In genomic region chr2:25358836-25359235, GRCh38 we compare ENCODE assay signal across 16 cellular contexts.
A peak's percentile ranks its signal among the peaks of the same experiment; 100 is the strongest.
DNase-seq lines count a peak whose midpoint lies in the region; ATAC-seq lines count a peak whose summit lies in the region.
"Had no signal": no experiment of that assay in that cellular context is flagged by ENCODE, and none has a peak within 500 bp of the region (broad histone marks: within the 10 kb centered on the region; RNA-seq: fewer than 3 reads in every experiment).

No MANE protein-coding gene starts in this region.

- H3K9ac ChIP-seq in NT2/D1 (ENCODE audit: insufficient read length, low read depth): peak overlapping the region; percentile 33
- H3K9ac ChIP-seq: BLaER1 had no signal

- peak; percentile 25 for DNase-seq in CD1c-positive myeloid dendritic cell (ENCODE audit: extremely low spot score)
- DNase-seq in NT2/D1 (ENCODE audit: low read depth, low spot score): no peak
- peak; percentile 51 for DNase-seq in epidermal melanocyte (ENCODE audit: insufficient read length, low spot score)
- DNase-seq: 8988T; AML-193; CD4-positive, CD25-positive, alpha-beta regulatory T cell; DMS153; DMS79 treated with DMSO at 0.1 percent for 48 hours; EL; KG1 had no signal

- H3K36me3 Mint-ChIP-seq in stimulated activated memory B cell treated with anti-CD40 and anti-IgM and Interleukin-4, amounts not matched to agents 10 μg/mL and 1 μg/mL and 100 μg/mL, for 72 hours: no peaks in the 10 kb centered on the region
- H3K36me3 Mint-ChIP-seq: CD4-positive, CD25-positive, alpha-beta regulatory T cell; IgD-negative memory B cell had no signal

- no peaks in the 10 kb centered on the region for H3K9me3 ChIP-seq in NT2/D1 (ENCODE audit: insufficient read depth, low read length)
- H3K9me3 ChIP-seq: BLaER1 had no signal

- no peaks in the 10 kb centered on the region for H3K27me3 Mint-ChIP-seq in stimulated activated memory B cell treated with anti-CD40 and anti-IgM and Interleukin-4, amounts not matched to agents 10 μg/mL and 1 μg/mL and 100 μg/mL, for 72 hours
- H3K27me3 Mint-ChIP-seq: CD4-positive, CD25-positive, alpha-beta regulatory T cell; IgD-negative memory B cell had no signal

- H3K4me3 ChIP-seq in NT2/D1 (ENCODE audit: insufficient read length, low read depth): no peak overlapping the region
- H3K4me3 ChIP-seq: BLaER1 had no signal

- H3K27me3 ChIP-seq in NT2/D1 (ENCODE audit: insufficient read depth, insufficient read length): peaks cover 12% of the 10 kb centered on the region
- H3K27me3 ChIP-seq: BLaER1 had no signal

- peak overlapping the region; percentile 50 for H3K27ac Mint-ChIP-seq in stimulated activated memory B cell treated with anti-CD40 and anti-IgM and Interleukin-4, amounts not matched to agents 10 μg/mL and 1 μg/mL and 100 μg/mL, for 72 hours
- H3K27ac Mint-ChIP-seq: IgD-negative memory B cell had no signal

- no peak overlapping the region for H3K4me3 Mint-ChIP-seq in stimulated activated memory B cell treated with anti-CD40 and anti-IgM and Interleukin-4, amounts not matched to agents 10 μg/mL and 1 μg/mL and 100 μg/mL, for 72 hours
- H3K4me3 Mint-ChIP-seq: CD4-positive, CD25-positive, alpha-beta regulatory T cell; IgD-negative memory B cell had no signal

- peaks cover 33% of the 10 kb centered on the region for H3K4me1 Mint-ChIP-seq in stimulated activated memory B cell treated with anti-CD40 and anti-IgM and Interleukin-4, amounts not matched to agents 10 μg/mL and 1 μg/mL and 100 μg/mL, for 72 hours

- peaks cover 9% of the 10 kb centered on the region for H3K4me1 ChIP-seq in NT2/D1 (ENCODE audit: insufficient read depth, insufficient read length)

- no peaks in the 10 kb centered on the region for H3K9me3 Mint-ChIP-seq in stimulated activated memory B cell treated with anti-CD40 and anti-IgM and Interleukin-4, amounts not matched to agents 10 μg/mL and 1 μg/mL and 100 μg/mL, for 72 hours
- H3K9me3 Mint-ChIP-seq: IgD-negative memory B cell had no signal

- no peaks in the 10 kb centered on the region for H3K36me3 ChIP-seq in NT2/D1 (ENCODE audit: insufficient read depth, insufficient read length, low read length)
- H3K36me3 ChIP-seq: BLaER1 had no signal

- no peak for ATAC-seq in stimulated activated memory B cell treated with anti-CD40 and anti-IgM and Interleukin-4, amounts not matched to agents 10 μg/mL and 1 μg/mL and 100 μg/mL, for 72 hours
- ATAC-seq in GM19463 (IDR thresholded peaks at IDR 0.05; ENCODE audit: unreplicated experiment): no peak
- ATAC-seq in GM21390 (IDR thresholded peaks at IDR 0.05; ENCODE audit: unreplicated experiment): no peak
- no peak for ATAC-seq in HG03378 (IDR thresholded peaks at IDR 0.05; ENCODE audit: unreplicated experiment)
